Comparison of ENCODE assay signal across 24 cellular contexts in the genomic region with DNA sequence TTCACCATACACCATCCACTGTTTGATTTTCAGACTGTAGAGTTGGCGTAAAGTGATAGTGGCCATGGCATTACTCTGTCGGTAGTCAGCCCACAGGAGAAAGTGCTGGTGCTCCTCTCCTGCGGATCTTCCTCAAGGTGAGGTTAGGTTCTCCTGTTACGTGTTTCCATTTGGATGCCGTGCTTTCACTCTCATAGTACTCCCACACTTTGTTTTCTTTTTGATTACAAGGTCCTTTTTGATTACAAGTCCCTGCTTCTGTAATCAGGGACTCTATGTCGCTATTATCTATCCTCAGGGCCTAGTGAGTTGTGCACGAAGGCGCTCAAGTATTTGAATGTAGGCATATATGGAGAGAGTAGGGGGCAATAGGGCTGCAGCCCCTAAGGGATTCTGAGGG.
"Had no signal": no experiment of that assay in that cellular context is flagged by ENCODE, and none has a peak within 500 bp of the region (broad histone marks: within the 10 kb centered on the region; RNA-seq: fewer than 3 reads in every experiment).

No MANE protein-coding gene starts in this region.

- H3K36me3 ChIP-seq: ascending aorta had no signal

- H3K9me3 ChIP-seq: ascending aorta, body of pancreas had no signal

- H3K27me3 Mint-ChIP-seq: activated CD8-positive, alpha-beta memory T cell treated with anti-CD3 and anti-CD28 coated beads, Interleukin-2, amount 10 ng/mL, durations not matched to agents 7 days and 5 days; activated T-cell treated with anti-CD3 and anti-CD28 coated beads, Interleukin-2, amount 50 U/mL, for 24 hours had no signal

- H3K27ac ChIP-seq: ascending aorta, body of pancreas, VCaP had no signal

- H3K4me3 ChIP-seq: ascending aorta, body of pancreas had no signal

- ATAC-seq: activated CD4-positive, CD25-positive, alpha-beta regulatory T cell treated with anti-CD3 and anti-CD28 coated beads, Interleukin-2, amount 50 U/mL, for 24 hours; activated CD8-positive, alpha-beta memory T cell treated with anti-CD3 and anti-CD28 coated beads, Interleukin-2, amount 10 ng/mL, durations not matched to agents 7 days and 5 days; body of pancreas had no signal

- H3K9me3 Mint-ChIP-seq: activated T-cell treated with anti-CD3 and anti-CD28 coated beads, Interleukin-2, amount 50 U/mL, for 24 hours; activated T-helper 1 cell treated with anti-CD3 and anti-CD28 coated beads, Interleukin-12 subunit alpha, Interleukin-12 subunit beta, Interleukin-2, Interleukin-4 antibody, amounts not matched to agents 30 ng/mL and 10 ng/mL and 1 ng/mL, durations not matched to agents 14 hours and 24 hours and 36 hours had no signal

- H3K27ac Mint-ChIP-seq: activated CD8-positive, alpha-beta memory T cell treated with anti-CD3 and anti-CD28 coated beads, Interleukin-2, amount 10 ng/mL, durations not matched to agents 7 days and 5 days; activated T-cell treated with anti-CD3 and anti-CD28 coated beads, Interleukin-2, amount 50 U/mL, for 24 hours; activated T-helper 1 cell treated with anti-CD3 and anti-CD28 coated beads, Interleukin-12 subunit alpha, Interleukin-12 subunit beta, Interleukin-2, Interleukin-4 antibody, amounts not matched to agents 30 ng/mL and 10 ng/mL and 1 ng/mL, durations not matched to agents 14 hours and 24 hours and 36 hours had no signal

- DNase-seq: activated CD4-positive, alpha-beta T cell treated with anti-CD3 and anti-CD28 coated beads for 4 hours; activated CD4-positive, alpha-beta T cell treated with anti-CD3 and anti-CD28 coated beads, Interleukin-2, amount 50 U/mL, for 4 hours; activated CD8-positive, alpha-beta memory T cell treated with anti-CD3 and anti-CD28 coated beads, Interleukin-2, amount 10 ng/mL, durations not matched to agents 7 days and 5 days; activated effector memory CD4-positive, alpha-beta T cell treated with Interleukin-2 at 50 U/mL for 16 hours; activated naive CD4-positive, alpha-beta T cell; activated T-cell treated with anti-CD3 and anti-CD28 coated beads, Interleukin-2, amount 50 U/mL, for 24 hours; amniotic stem cell; body of pancreas; central memory CD4-positive, alpha-beta T cell; cortex of kidney; KG1; MM.1S; NCI-H1105; NCI-H1436 treated with DMSO at 0.1 percent for 48 hours; NCI-H187; NCI-H2081; NCI-H510A treated with DMSO at 0.1 percent for 48 hours; NCI-H69; SIG-M5; T-helper 1 cell had no signal

- H3K4me3 Mint-ChIP-seq: activated CD8-positive, alpha-beta memory T cell treated with anti-CD3 and anti-CD28 coated beads, Interleukin-2, amount 10 ng/mL, durations not matched to agents 7 days and 5 days; activated T-cell treated with anti-CD3 and anti-CD28 coated beads, Interleukin-2, amount 50 U/mL, for 24 hours; activated T-helper 1 cell treated with anti-CD3 and anti-CD28 coated beads, Interleukin-12 subunit alpha, Interleukin-12 subunit beta, Interleukin-2, Interleukin-4 antibody, amounts not matched to agents 30 ng/mL and 10 ng/mL and 1 ng/mL, durations not matched to agents 14 hours and 24 hours and 36 hours had no signal
